1 cellular context compared by ENCODE assay signal in the genomic region with DNA sequence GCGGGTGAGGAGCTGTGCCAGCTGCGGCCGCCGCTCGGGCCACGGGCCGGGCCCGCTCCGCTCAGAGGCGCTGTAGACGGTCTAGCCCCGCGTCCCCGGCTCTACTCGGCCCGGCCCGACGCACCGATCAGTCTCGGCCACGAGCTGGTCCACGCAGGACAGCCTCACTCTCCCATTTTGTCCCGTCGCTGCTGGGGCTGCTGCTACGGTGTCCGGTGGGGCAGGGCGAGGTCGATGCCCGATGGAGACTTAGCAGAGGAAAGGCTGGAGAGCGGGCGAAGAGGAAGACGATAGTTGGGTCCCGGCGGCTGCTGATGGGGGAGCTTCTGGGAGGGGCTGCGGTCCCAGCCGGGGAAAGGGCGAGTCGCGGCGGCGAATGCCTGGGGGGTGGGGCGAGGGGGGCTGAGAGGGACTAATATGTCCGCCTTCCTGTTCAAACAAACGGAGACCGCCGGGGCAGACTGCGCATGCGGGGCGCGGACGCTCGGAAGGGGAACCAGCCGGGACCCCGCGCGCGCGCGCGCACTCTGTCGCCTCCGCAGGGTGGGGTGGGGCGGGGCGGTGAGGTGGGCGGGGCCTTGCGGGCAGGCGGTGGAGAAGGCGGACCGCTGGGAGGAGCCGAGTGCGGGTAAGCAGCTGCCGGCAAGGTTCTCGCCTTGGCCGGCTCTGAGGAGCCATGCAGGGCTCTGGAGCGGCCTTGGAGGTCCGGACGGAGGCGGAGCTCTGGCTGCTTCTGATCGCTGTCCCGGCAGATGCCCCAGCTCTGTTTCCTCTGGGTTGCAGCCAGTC.
TF ChIP-seq lines count a peak whose summit lies in the region.

TSS of gene ROCK1 (minus strand) at position 463 of the 789 bp plus-strand sequence. CDS start 903 bp downstream, outside the sequence.

TF ChIP-seq in HEK293, 187 proteins besides CTCF, POLR2A, EP300 and RAD21 (continued from another document and continues in another):
- TF ChIP-seq PRDM2 (tag by site-specific recombination; IDR thresholded peaks at IDR 0.05; ENCODE audit: borderline replicate concordance) (peak; percentile 46; the same call in 1 of the 2 replicates), YY1 (tag by site-specific recombination; IDR thresholded peaks at IDR 0.05) (peak; percentile 16; the same call in 1 of the 2 replicates), ZNF223 (tag by site-specific recombination; IDR thresholded peaks at IDR 0.05) (no peak), ZNF239 (tag by site-specific recombination; IDR thresholded peaks at IDR 0.05) (peak; percentile 39; the same call in 1 of the 2 replicates), ZSCAN30 (tag by site-specific recombination; IDR thresholded peaks at IDR 0.05) (no peak; the same call in 1 of the 2 replicates), KLF16 (tag by site-specific recombination; IDR thresholded peaks at IDR 0.05) (no peak), ZFHX2 (tag by site-specific recombination; conservative IDR thresholded peaks at IDR 0.05) (no peak), ZNF302 (tag by site-specific recombination; IDR thresholded peaks at IDR 0.05; ENCODE audit: low read depth) (no peak), ZNF513 (tag by site-specific recombination; IDR thresholded peaks at IDR 0.05) (peak; percentile 56; the same call in 1 of the 2 replicates), ZNF133 (tag by site-specific recombination; IDR thresholded peaks at IDR 0.05) (no peak), HOXD13 (CRISPR knock-in tag; IDR thresholded peaks at IDR 0.05; ENCODE audit: borderline replicate concordance) (no peak), SP7 (tag by site-specific recombination; IDR thresholded peaks at IDR 0.05) (peak; percentile 42), ZNF324 (tag by site-specific recombination; IDR thresholded peaks at IDR 0.05) (0 out of 2 replicates have a peak, but pooled peaks have one; percentile 34), ZNF335 (tag by site-specific recombination; conservative IDR thresholded peaks at IDR 0.05) (peak; percentile 72), ZBTB1 (tag by site-specific recombination; IDR thresholded peaks at IDR 0.05) (no peak), ZNF555 (tag by site-specific recombination; conservative IDR thresholded peaks at IDR 0.05) (no peak), ZNF148 (tag by site-specific recombination; IDR thresholded peaks at IDR 0.05; ENCODE audit: borderline replicate concordance) (no peak), ZNF221 (tag by site-specific recombination; IDR thresholded peaks at IDR 0.05; ENCODE audit: borderline replicate concordance) (no peak), ZNF837 (tag by site-specific recombination; IDR thresholded peaks at IDR 0.05) (no peak), ZFP69B (tag by site-specific recombination; IDR thresholded peaks at IDR 0.05) (0 out of 2 replicates have a peak, but pooled peaks have one; percentile 50), ZNF768 (tag by site-specific recombination; IDR thresholded peaks at IDR 0.05) (no peak), SP3 (tag by site-specific recombination; IDR thresholded peaks at IDR 0.05) (0 out of 2 replicates have a peak, but pooled peaks have one; percentile 66), PRDM6 (tag by site-specific recombination; IDR thresholded peaks at IDR 0.05) (no peak), ZNF311 (tag by site-specific recombination; IDR thresholded peaks at IDR 0.05; ENCODE audit: borderline replicate concordance) (no peak), OSR2 (tag by site-specific recombination; IDR thresholded peaks at IDR 0.05) (no peak), ZNF658 (tag by site-specific recombination; IDR thresholded peaks at IDR 0.05) (no peak), ZNF521 (tag by site-specific recombination; IDR thresholded peaks at IDR 0.05) (no peak)
- TF ChIP-seq, protein P1, sequence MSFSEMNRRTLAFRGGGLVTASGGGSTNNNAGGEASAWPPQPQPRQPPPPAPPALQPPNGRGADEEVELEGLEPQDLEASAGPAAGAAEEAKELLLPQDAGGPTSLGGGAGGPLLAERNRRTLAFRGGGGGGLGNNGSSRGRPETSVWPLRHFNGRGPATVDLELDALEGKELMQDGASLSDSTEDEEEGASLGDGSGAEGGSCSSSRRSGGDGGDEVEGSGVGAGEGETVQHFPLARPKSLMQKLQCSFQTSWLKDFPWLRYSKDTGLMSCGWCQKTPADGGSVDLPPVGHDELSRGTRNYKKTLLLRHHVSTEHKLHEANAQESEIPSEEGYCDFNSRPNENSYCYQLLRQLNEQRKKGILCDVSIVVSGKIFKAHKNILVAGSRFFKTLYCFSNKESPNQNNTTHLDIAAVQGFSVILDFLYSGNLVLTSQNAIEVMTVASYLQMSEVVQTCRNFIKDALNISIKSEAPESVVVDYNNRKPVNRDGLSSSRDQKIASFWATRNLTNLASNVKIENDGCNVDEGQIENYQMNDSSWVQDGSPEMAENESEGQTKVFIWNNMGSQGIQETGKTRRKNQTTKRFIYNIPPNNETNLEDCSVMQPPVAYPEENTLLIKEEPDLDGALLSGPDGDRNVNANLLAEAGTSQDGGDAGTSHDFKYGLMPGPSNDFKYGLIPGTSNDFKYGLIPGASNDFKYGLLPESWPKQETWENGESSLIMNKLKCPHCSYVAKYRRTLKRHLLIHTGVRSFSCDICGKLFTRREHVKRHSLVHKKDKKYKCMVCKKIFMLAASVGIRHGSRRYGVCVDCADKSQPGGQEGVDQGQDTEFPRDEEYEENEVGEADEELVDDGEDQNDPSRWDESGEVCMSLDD (tag by site-specific recombination; IDR thresholded peaks at IDR 0.05) = peak; percentile 60; the same call in 1 of the 2 replicates
- TF ChIP-seq, protein P2, sequence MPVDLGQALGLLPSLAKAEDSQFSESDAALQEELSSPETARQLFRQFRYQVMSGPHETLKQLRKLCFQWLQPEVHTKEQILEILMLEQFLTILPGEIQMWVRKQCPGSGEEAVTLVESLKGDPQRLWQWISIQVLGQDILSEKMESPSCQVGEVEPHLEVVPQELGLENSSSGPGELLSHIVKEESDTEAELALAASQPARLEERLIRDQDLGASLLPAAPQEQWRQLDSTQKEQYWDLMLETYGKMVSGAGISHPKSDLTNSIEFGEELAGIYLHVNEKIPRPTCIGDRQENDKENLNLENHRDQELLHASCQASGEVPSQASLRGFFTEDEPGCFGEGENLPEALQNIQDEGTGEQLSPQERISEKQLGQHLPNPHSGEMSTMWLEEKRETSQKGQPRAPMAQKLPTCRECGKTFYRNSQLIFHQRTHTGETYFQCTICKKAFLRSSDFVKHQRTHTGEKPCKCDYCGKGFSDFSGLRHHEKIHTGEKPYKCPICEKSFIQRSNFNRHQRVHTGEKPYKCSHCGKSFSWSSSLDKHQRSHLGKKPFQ (tag by site-specific recombination; IDR thresholded peaks at IDR 0.05) = no peak
- TF ChIP-seq, protein P3, sequence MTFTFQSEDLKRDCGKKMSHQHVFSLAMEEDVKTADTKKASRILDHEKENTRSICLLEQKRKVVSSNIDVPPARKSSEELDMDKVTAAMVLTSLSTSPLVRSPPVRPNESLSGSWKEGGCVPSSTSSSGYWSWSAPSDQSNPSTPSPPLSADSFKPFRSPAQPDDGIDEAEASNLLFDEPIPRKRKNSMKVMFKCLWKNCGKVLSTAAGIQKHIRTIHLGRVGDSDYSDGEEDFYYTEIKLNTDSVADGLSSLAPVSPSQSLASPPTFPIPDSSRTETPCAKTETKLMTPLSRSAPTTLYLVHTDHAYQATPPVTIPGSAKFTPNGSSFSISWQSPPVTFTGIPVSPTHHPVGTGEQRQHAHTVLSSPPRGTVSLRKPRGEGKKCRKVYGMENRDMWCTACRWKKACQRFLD (tag by site-specific recombination; IDR thresholded peaks at IDR 0.05) = no peak
- TF ChIP-seq, protein P4, sequence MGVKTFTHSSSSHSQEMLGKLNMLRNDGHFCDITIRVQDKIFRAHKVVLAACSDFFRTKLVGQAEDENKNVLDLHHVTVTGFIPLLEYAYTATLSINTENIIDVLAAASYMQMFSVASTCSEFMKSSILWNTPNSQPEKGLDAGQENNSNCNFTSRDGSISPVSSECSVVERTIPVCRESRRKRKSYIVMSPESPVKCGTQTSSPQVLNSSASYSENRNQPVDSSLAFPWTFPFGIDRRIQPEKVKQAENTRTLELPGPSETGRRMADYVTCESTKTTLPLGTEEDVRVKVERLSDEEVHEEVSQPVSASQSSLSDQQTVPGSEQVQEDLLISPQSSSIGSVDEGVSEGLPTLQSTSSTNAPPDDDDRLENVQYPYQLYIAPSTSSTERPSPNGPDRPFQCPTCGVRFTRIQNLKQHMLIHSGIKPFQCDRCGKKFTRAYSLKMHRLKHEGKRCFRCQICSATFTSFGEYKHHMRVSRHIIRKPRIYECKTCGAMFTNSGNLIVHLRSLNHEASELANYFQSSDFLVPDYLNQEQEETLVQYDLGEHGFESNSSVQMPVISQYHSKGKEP (tag by site-specific recombination; IDR thresholded peaks at IDR 0.05) = no peak
- TF ChIP-seq, protein P5, sequence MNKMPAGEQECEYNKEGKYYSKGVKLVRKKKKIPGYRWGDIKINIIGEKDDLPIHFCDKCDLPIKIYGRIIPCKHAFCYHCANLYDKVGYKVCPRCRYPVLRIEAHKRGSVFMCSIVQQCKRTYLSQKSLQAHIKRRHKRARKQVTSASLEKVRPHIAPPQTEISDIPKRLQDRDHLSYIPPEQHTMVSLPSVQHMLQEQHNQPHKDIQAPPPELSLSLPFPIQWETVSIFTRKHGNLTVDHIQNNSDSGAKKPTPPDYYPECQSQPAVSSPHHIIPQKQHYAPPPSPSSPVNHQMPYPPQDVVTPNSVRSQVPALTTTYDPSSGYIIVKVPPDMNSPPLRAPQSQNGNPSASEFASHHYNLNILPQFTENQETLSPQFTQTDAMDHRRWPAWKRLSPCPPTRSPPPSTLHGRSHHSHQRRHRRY (tag by site-specific recombination; IDR thresholded peaks at IDR 0.05) = no peak
